Comparison of ENCODE assay signal across 23 cellular contexts in the genomic region with DNA sequence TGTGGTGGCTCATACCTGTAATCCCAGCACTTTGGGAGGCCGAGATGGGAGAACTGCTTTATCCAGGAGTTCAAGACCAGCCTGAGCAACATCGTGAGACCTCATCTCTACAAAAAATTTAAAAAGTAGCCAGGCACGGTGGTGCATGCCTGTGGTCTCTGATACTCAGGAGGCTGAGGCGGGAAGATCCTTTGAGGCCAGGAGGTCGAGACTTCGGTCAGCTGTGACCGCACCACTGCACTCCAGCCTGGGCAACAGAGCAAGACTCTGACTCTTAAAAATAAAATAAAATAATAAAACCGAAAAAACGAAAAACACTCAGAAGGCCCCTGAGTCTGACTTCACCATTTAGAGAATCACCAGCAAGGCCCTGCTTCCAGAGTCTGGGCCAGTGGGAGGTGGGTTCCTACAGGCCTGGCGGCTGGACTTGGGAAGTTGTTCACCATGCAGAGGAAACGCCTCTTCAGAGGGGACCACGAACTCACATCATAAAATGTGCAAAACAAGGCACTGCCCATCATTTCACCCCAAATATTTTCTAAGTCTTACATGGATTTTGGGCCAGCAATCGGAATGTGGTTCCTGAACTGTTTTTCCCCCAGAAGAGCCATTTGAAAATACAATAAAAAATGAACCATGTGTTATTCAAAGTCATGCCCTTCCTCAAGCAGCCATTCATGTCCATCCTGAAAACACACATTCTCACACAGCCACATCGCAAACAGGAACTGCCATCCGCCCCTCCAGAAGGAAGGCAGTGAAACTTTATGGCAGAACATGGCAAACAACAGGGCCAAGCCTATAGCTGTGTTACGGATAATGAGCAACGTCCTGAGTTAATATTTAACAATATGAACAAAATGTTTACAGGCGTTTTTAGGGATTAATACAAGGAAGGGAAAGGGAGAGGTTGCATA. TPM values are rescaled to one million over a fixed set of nuclear protein-coding genes. Genes with fewer than 3 reads are reported as not detected.
DNase-seq lines count a peak whose midpoint lies in the region; ATAC-seq and TF ChIP-seq lines count a peak whose summit lies in the region.
"Had no signal": no experiment of that assay in that cellular context is flagged by ENCODE, and none has a peak within 500 bp of the region (broad histone marks: within the 10 kb centered on the region; RNA-seq: fewer than 3 reads in every experiment).

No MANE protein-coding gene starts in this region.

- DNase-seq in PC-3 (peak; percentile 17), dorsolateral prefrontal cortex (no peak), nephron progenitor cell (no peak), NCI-H524 treated with DMSO at 0.1 percent for 48 hours (lab: John Stamatoyannopoulos, UW) (no peak), mucosa of gallbladder (ENCODE audit: low spot score) (no peak), GM23248 (no peak)
- DNase-seq in stimulated activated CD4-positive, alpha-beta T cell treated with anti-CD3 and anti-CD28 coated beads, Interleukin-2, amount 100 ng/mL, for 48 hours = no peak
- DNase-seq: activated CD4-positive, alpha-beta T cell treated with anti-CD3 and anti-CD28 coated beads, Interleukin-2, amount 50 U/mL, for 4 hours; activated CD8-positive, alpha-beta memory T cell treated with anti-CD3 and anti-CD28 coated beads, Interleukin-2, amount 50 U/mL, for 48 hours; activated naive CD8-positive, alpha-beta T cell treated with anti-CD3 and anti-CD28 coated beads, Interleukin-2, amount 10 ng/mL, durations not matched to agents 7 days and 5 days; AML-193; cortex of kidney; kidney; natural killer cell; NCI-H1105; NCI-H2029 treated with DMSO at 0.1 percent for 48 hours; NK-92 treated with Interleukin-12 subunit alpha and Interleukin-12 subunit beta, amount 100 ng/mL, for 24 hours; testis had no signal

- WGBS in GM23248 (ENCODE audit: low coverage in 1 of 2, low lambda C conversion rate in 2 of 2, missing lambda C conversion rate in 2 of 2), 2 experiments = 93% methylated on average over 18 of the region's 18 CpGs

- H4K20me1 ChIP-seq in PC-3 (ENCODE audit: low read length) (no peaks in the 10 kb centered on the region), GM23248 (ENCODE audit: insufficient read depth) (no peaks in the 10 kb centered on the region)

- H3K79me2 ChIP-seq in PC-3 (ENCODE audit: low read length) = no peaks in the 10 kb centered on the region
- no peaks in the 10 kb centered on the region for H3K79me2 ChIP-seq in GM23248 (ENCODE audit: insufficient read depth)

- TF ChIP-seq CTCF in PC-3 (conservative IDR thresholded peaks at IDR 0.05; ENCODE audit: low read depth, low read length) (no peak), dorsolateral prefrontal cortex (IDR thresholded peaks at IDR 0.05 in 54 of 56, conservative IDR thresholded peaks at IDR 0.05 in 2 of 56; ENCODE audit: low read depth in 1 of 56, partially characterized antibody in 56 of 56) (no peak), nephron progenitor cell (IDR thresholded peaks at IDR 0.05) (no peak)

- no peaks in the 10 kb centered on the region for H3K36me3 Mint-ChIP-seq in nephron progenitor cell (ENCODE audit: low read depth)
- H3K36me3 Mint-ChIP-seq: activated naive CD8-positive, alpha-beta T cell treated with anti-CD3 and anti-CD28 coated beads, Interleukin-2, amount 10 ng/mL, durations not matched to agents 7 days and 5 days; memory B cell; natural killer cell; stimulated activated effector memory CD8-positive, alpha-beta T cell treated with anti-CD3 and anti-CD28 coated beads, Interleukin-12 subunit alpha, Interleukin-12 subunit beta, amount 100 ng/mL, for 72 hours had no signal

- H3K9me3 ChIP-seq in PC-3 (ENCODE audit: low read length) (no peaks in the 10 kb centered on the region), GM23248 (ENCODE audit: low read depth) (no peaks in the 10 kb centered on the region)
- H3K9me3 ChIP-seq: testis had no signal

- peaks cover 70% of the 10 kb centered on the region for H3K4me1 Mint-ChIP-seq in nephron progenitor cell
- H3K4me1 Mint-ChIP-seq: activated naive CD8-positive, alpha-beta T cell treated with anti-CD3 and anti-CD28 coated beads, Interleukin-2, amount 10 ng/mL, durations not matched to agents 7 days and 5 days; natural killer cell; stimulated activated effector memory CD8-positive, alpha-beta T cell treated with anti-CD3 and anti-CD28 coated beads, Interleukin-12 subunit alpha, Interleukin-12 subunit beta, amount 100 ng/mL, for 72 hours had no signal

- H3K9me3 Mint-ChIP-seq in nephron progenitor cell = no peaks in the 10 kb centered on the region
- H3K9me3 Mint-ChIP-seq: activated naive CD8-positive, alpha-beta T cell treated with anti-CD3 and anti-CD28 coated beads, Interleukin-2, amount 10 ng/mL, durations not matched to agents 7 days and 5 days; activated T-helper 2 cell treated with anti-CD3 and anti-CD28 coated beads, Interferon-gamma antibody, Interleukin-2, Interleukin-4, amounts not matched to agents 10 μg/mL and 5 μg/mL and 100 μg/mL, durations not matched to agents 14 hours and 24 hours and 36 hours; memory B cell; natural killer cell; stimulated activated effector memory CD8-positive, alpha-beta T cell treated with anti-CD3 and anti-CD28 coated beads, Interleukin-12 subunit alpha, Interleukin-12 subunit beta, amount 100 ng/mL, for 72 hours had no signal

- ATAC-seq in PC-3 = peak; percentile 82
- ATAC-seq: natural killer cell; SK-N-SH treated with all-trans-retinoic acid at 6 μM for 48 hours; stimulated activated effector memory CD8-positive, alpha-beta T cell treated with anti-CD3 and anti-CD28 coated beads, Interleukin-12 subunit alpha, Interleukin-12 subunit beta, amount 100 ng/mL, for 72 hours had no signal

- POLR2A ChIA-PET in PC-3 (lab: Charles Lee; ENCODE audit: unreplicated experiment) = no interaction called here

- intact Hi-C loops in PC-3 (cut with micrococcal nuclease) = loop anchor here (2.0 kb wide), 1 partner anchor 18 kb away; no protein-coding TSS in a partner anchor
- intact Hi-C loops in dorsolateral prefrontal cortex (cut with DNase I) = no loop called here

- no peak overlapping the region for H3K4me3 ChIP-seq in PC-3 (ENCODE audit: low read length)
- no peak overlapping the region for H3K4me3 ChIP-seq in dorsolateral prefrontal cortex
- H3K4me3 ChIP-seq in GM23248 = no peak overlapping the region
- H3K4me3 ChIP-seq: testis had no signal

- CTCF ChIA-PET in PC-3 (lab: Charles Lee) = no interaction called here

- no peak overlapping the region for H2AFZ ChIP-seq in PC-3 (ENCODE audit: low read length)
- no peak overlapping the region for H2AFZ ChIP-seq in GM23248
- H2AFZ ChIP-seq: parathyroid adenoma had no signal

- H3K4me1 ChIP-seq in PC-3 (ENCODE audit: insufficient read depth, low read length) (peaks cover 13% of the 10 kb centered on the region), GM23248 (ENCODE audit: insufficient read depth) (no peaks in the 10 kb centered on the region; the same call in 1 of the 2 replicates)
- H3K4me1 ChIP-seq: testis had no signal

- no peaks in the 10 kb centered on the region for H3K27me3 ChIP-seq in PC-3 (ENCODE audit: low read length)
- no peaks in the 10 kb centered on the region for H3K27me3 ChIP-seq in dorsolateral prefrontal cortex
- H3K27me3 ChIP-seq in GM23248 (replicated peaks; ENCODE audit: insufficient read depth) = no peaks in the 10 kb centered on the region
- H3K27me3 ChIP-seq: testis had no signal

- peak overlapping the region; percentile 78 for H3K27ac Mint-ChIP-seq in nephron progenitor cell
- H3K27ac Mint-ChIP-seq: activated naive CD8-positive, alpha-beta T cell treated with anti-CD3 and anti-CD28 coated beads, Interleukin-2, amount 10 ng/mL, durations not matched to agents 7 days and 5 days; activated T-helper 2 cell treated with anti-CD3 and anti-CD28 coated beads, Interferon-gamma antibody, Interleukin-2, Interleukin-4, amounts not matched to agents 10 μg/mL and 5 μg/mL and 100 μg/mL, durations not matched to agents 14 hours and 24 hours and 36 hours; memory B cell; natural killer cell; stimulated activated effector memory CD8-positive, alpha-beta T cell treated with anti-CD3 and anti-CD28 coated beads, Interleukin-12 subunit alpha, Interleukin-12 subunit beta, amount 100 ng/mL, for 72 hours had no signal

- H3K4me2 ChIP-seq in PC-3 (ENCODE audit: low read length) (no peak overlapping the region), GM23248 (ENCODE audit: unreplicated experiment) (no peak overlapping the region)

- H3K36me3 ChIP-seq in PC-3 (ENCODE audit: low read depth, low read length) = no peaks in the 10 kb centered on the region
- H3K36me3 ChIP-seq in GM23248 (ENCODE audit: low read depth) = no peaks in the 10 kb centered on the region

- H3K9me2 ChIP-seq in PC-3 (replicated peaks; ENCODE audit: low read length) (no peaks in the 10 kb centered on the region), GM23248 (ENCODE audit: insufficient read depth) (no peaks in the 10 kb centered on the region)

- H3K4me3 Mint-ChIP-seq in nephron progenitor cell = no peak overlapping the region
- H3K4me3 Mint-ChIP-seq: activated naive CD8-positive, alpha-beta T cell treated with anti-CD3 and anti-CD28 coated beads, Interleukin-2, amount 10 ng/mL, durations not matched to agents 7 days and 5 days; memory B cell; natural killer cell; stimulated activated effector memory CD8-positive, alpha-beta T cell treated with anti-CD3 and anti-CD28 coated beads, Interleukin-12 subunit alpha, Interleukin-12 subunit beta, amount 100 ng/mL, for 72 hours had no signal

- no peaks in the 10 kb centered on the region for H3K27me3 Mint-ChIP-seq in nephron progenitor cell (ENCODE audit: low read depth, poor library complexity)
- H3K27me3 Mint-ChIP-seq: activated naive CD8-positive, alpha-beta T cell treated with anti-CD3 and anti-CD28 coated beads, Interleukin-2, amount 10 ng/mL, durations not matched to agents 7 days and 5 days had no signal

- BruUV-seq in PC-3 (replicated peaks; lab: Mats Ljungman, UMichigan) = no TSS peak

- H3F3A ChIP-seq in PC-3 (ENCODE audit: low read length, unreplicated experiment) (no peaks in the 10 kb centered on the region), GM23248 (ENCODE audit: insufficient read depth) (no peaks in the 10 kb centered on the region)

- in situ Hi-C loops in GM23248 (cut with MboI) = no loop called here

- H3K27ac ChIP-seq in PC-3 (ENCODE audit: low read length) = peak overlapping the region; percentile 5; the same call in 1 of the 2 replicates
- peak overlapping the region in 56 of 59 donors; percentile 8 to 99 (median 76) for H3K27ac ChIP-seq in dorsolateral prefrontal cortex
- H3K27ac ChIP-seq in GM23248 = no peak overlapping the region
- H3K27ac ChIP-seq: parathyroid adenoma, testis had no signal

- H3K9ac ChIP-seq in PC-3 (ENCODE audit: low read length) (no peak overlapping the region), GM23248 (no peak overlapping the region)
- H3K9ac ChIP-seq: parathyroid adenoma had no signal

RNA-seq across cellular contexts. Expression of a gene that starts 57.8 kb away (rescaled TPM):
- total RNA-seq in PC-3 (2014; rRNA removed) (5.7 and 8.2 TPM in 2 replicates), dorsolateral prefrontal cortex (100 to 1,000 TPM in 1 of 120 experiments, 10 to 100 TPM in 119; 36.4 to 160 (median 55.7) TPM), mucosa of gallbladder (46.0 TPM)
- total RNA-seq in GM23248 (2014; rRNA removed; shearing (Covaris generic)) = 7.3 and 9.5 TPM in 2 replicates
- polyA plus RNA-seq in GM23248 (2016; fragmentation: Nextera tagmentation; extraction: Ambion mirVana) = 2.4 TPM in 2 replicates
